In genomic region chr15:98853161-98853560, GRCh38 we compare ENCODE assay signal across 7 cellular contexts.
DNase-seq lines count a peak whose midpoint lies in the region; ATAC-seq and TF ChIP-seq lines count a peak whose summit lies in the region.

No MANE protein-coding gene starts in this region.

- H3K4me1 Mint-ChIP-seq in activated CD8-positive, alpha-beta T cell treated with anti-CD3 and anti-CD28 coated beads for 36 hours (ENCODE audit: low read depth): peaks cover 49% of the 10 kb centered on the region

- TF ChIP-seq CTCF in activated CD8-positive, alpha-beta T cell treated with anti-CD3 and anti-CD28 coated beads for 36 hours (IDR thresholded peaks at IDR 0.05): no peak

- POLR2A ChIA-PET in activated CD8-positive, alpha-beta T cell treated with anti-CD3 and anti-CD28 coated beads for 36 hours (lab: Charles Lee): no interaction called here

- intact Hi-C loops in activated CD8-positive, alpha-beta T cell treated with anti-CD3 and anti-CD28 coated beads for 36 hours (cut with micrococcal nuclease): no loop called here

- H3K4me3 Mint-ChIP-seq in activated CD8-positive, alpha-beta T cell treated with anti-CD3 and anti-CD28 coated beads for 36 hours: peak overlapping the region; percentile 79

- H3K4me1 ChIP-seq in effector memory CD4-positive, alpha-beta T cell (ENCODE audit: control insufficient read depth, insufficient read depth, low read length, poor library complexity, severe bottlenecking): peaks cover 20% of the 10 kb centered on the region

- no peaks in the 10 kb centered on the region for H3K36me3 Mint-ChIP-seq in activated CD8-positive, alpha-beta T cell treated with anti-CD3 and anti-CD28 coated beads for 36 hours (ENCODE audit: low read depth)

- ATAC-seq in GM18498 (IDR thresholded peaks at IDR 0.05; ENCODE audit: unreplicated experiment) (peak; percentile 24), HG03565 (IDR thresholded peaks at IDR 0.05; ENCODE audit: unreplicated experiment) (peak; percentile 27)
- peak; percentile 53 for ATAC-seq in activated CD8-positive, alpha-beta T cell treated with anti-CD3 and anti-CD28 coated beads for 36 hours

- peak overlapping the region; percentile 82 for H3K27ac Mint-ChIP-seq in activated CD8-positive, alpha-beta T cell treated with anti-CD3 and anti-CD28 coated beads for 36 hours

- no peaks in the 10 kb centered on the region for H3K36me3 ChIP-seq in effector memory CD4-positive, alpha-beta T cell (ENCODE audit: control insufficient read depth, insufficient read depth, low read length)

- H3K9me3 Mint-ChIP-seq in activated CD8-positive, alpha-beta T cell treated with anti-CD3 and anti-CD28 coated beads for 36 hours: no peaks in the 10 kb centered on the region

- CTCF ChIA-PET in activated CD8-positive, alpha-beta T cell treated with anti-CD3 and anti-CD28 coated beads for 36 hours (lab: Charles Lee): no interaction called here

- no peaks in the 10 kb centered on the region for H3K27me3 ChIP-seq in effector memory CD4-positive, alpha-beta T cell (replicated peaks; ENCODE audit: control insufficient read depth, insufficient read depth, low read length, poor library complexity, severe bottlenecking)

- H3K27ac ChIP-seq in effector memory CD4-positive, alpha-beta T cell (ENCODE audit: insufficient read depth, low read length, poor library complexity, severe bottlenecking): peak overlapping the region; percentile 69

- H3K9me3 ChIP-seq in effector memory CD4-positive, alpha-beta T cell (ENCODE audit: control insufficient read depth, low read length): no peaks in the 10 kb centered on the region

- H3K27me3 Mint-ChIP-seq in activated CD8-positive, alpha-beta T cell treated with anti-CD3 and anti-CD28 coated beads for 36 hours: no peaks in the 10 kb centered on the region

- peak; percentile 31 for DNase-seq in NCI-H748 treated with DMSO at 0.1 percent for 48 hours (lab: John Stamatoyannopoulos, UW)
- DNase-seq in activated CD8-positive, alpha-beta T cell treated with anti-CD3 and anti-CD28 coated beads for 36 hours: peak; percentile 86
- peak; percentile 34 to 58 (median 49) for DNase-seq in effector memory CD4-positive, alpha-beta T cell
- DNase-seq in medulla oblongata (ENCODE audit: extremely low spot score): peak; percentile 94
- peak in 2 of 3 donors; percentile 42 to 57 for DNase-seq in stimulated activated CD4-positive, alpha-beta T cell treated with anti-CD3 and anti-CD28 coated beads, TNF-alpha, amount 100 ng/mL, for 1 hour (ENCODE audit: low read depth in 3 of 3, low spot score in 1 of 3)

- H3K4me3 ChIP-seq in effector memory CD4-positive, alpha-beta T cell (ENCODE audit: insufficient read depth, low read depth, low read length, poor library complexity, severe bottlenecking): peak overlapping the region; percentile 73

Comparison
In these comparisons a context has a peak if more than half of its experiments do, and no peak if none do; other contexts are left out.
1. Peak in every context shown above with its lines: DNase-seq, ATAC-seq, H3K4me3 ChIP-seq and H3K27ac ChIP-seq.
2. DNase-seq: peak in every context shown above with its lines; median percentile 94 in medulla oblongata; 86 in activated CD8-positive, alpha-beta T cell treated with anti-CD3 and anti-CD28 coated beads for 36 hours; 50 in stimulated activated CD4-positive, alpha-beta T cell treated with anti-CD3 and anti-CD28 coated beads, TNF-alpha, amount 100 ng/mL, for 1 hour; 49 in effector memory CD4-positive, alpha-beta T cell; 31 in NCI-H748 treated with DMSO at 0.1 percent for 48 hours.